ENCODE assay signal across 8 cellular contexts in the genomic region with DNA sequence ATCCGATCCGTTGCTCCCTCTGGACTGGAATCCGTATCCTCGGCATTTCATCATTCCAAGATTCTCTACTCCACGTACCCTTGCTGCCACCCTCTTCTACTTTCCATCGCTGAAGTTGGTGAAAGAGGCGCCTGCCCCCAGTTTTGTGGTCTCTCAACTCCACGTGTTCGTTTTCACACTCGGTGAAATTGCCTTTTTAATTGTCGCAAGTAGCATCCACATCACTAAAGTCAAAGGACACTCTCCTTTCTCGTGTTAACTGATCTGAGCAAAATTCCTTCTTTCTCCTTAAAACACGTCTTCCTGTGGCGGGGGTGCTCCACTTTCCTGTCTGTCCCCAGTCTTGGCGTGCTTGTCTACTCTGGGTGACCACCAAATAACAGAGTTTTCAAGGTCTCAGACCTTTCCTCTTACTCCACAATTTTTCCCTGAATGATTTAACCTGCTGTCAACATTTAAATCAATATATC. TPM values are rescaled to one million over a fixed set of nuclear protein-coding genes. Genes with fewer than 3 reads are reported as not detected.
DNase-seq lines count a peak whose midpoint lies in the region; ATAC-seq and TF ChIP-seq lines count a peak whose summit lies in the region.

No MANE protein-coding gene starts in this region.

- no peak for DNase-seq in SK-N-MC (ENCODE audit: low read depth, low spot score)
- no peak for DNase-seq in epithelial cell of proximal tubule (ENCODE audit: low read depth)
- DNase-seq in psoas muscle, result no peak
- DNase-seq in SKM-1 (lab: John Stamatoyannopoulos, UW; ENCODE audit: unreplicated experiment), result no peak
- DNase-seq in NCI-H128 (lab: John Stamatoyannopoulos, UW; ENCODE audit: unreplicated experiment), result no peak
- no peak for DNase-seq in body of pancreas
- no peak for DNase-seq in posterior vena cava (ENCODE audit: low spot score)

- intact Hi-C loops in psoas muscle (cut with DNase I), result no loop called here
- intact Hi-C loops in body of pancreas (cut with DNase I), result no loop called here
- intact Hi-C loops in posterior vena cava (cut with DNase I), result no loop called here

- TF ChIP-seq CTCF in DOHH2 (IDR thresholded peaks at IDR 0.05; ENCODE audit: low read depth, low read length, poor library complexity, severe bottlenecking) (no peak), epithelial cell of proximal tubule (conservative IDR thresholded peaks at IDR 0.05; ENCODE audit: low read depth, low read length) (no peak), psoas muscle (IDR thresholded peaks at IDR 0.05) (no peak), body of pancreas (IDR thresholded peaks at IDR 0.05) (no peak)

- H3K4me3 ChIP-seq in DOHH2 (ENCODE audit: low read length) (peak overlapping the region; percentile 84), SK-N-MC (peak overlapping the region; percentile 79), epithelial cell of proximal tubule (ENCODE audit: low read depth, low read length) (peak overlapping the region; percentile 76), psoas muscle (peak overlapping the region; percentile 69), body of pancreas (peak overlapping the region in 1 of 2 donors; percentile 24)

- ATAC-seq in psoas muscle, result no peak
- no peak for ATAC-seq in body of pancreas

- no peaks in the 10 kb centered on the region for H3K9me2 ChIP-seq in DOHH2 (replicated peaks; ENCODE audit: control insufficient read depth, low read length)

- peaks cover 25% of the 10 kb centered on the region for H3K4me1 ChIP-seq in DOHH2 (ENCODE audit: control insufficient read depth, low read length)
- H3K4me1 ChIP-seq in psoas muscle, result peaks cover 5% of the 10 kb centered on the region
- peaks cover 31% of the 10 kb centered on the region for H3K4me1 ChIP-seq in body of pancreas

- 14 to 17% (median 15%) methylated on average over 15 of the region's 15 CpGs for WGBS in psoas muscle, 3 donors
- WGBS in body of pancreas, 2 donors, result 8 to 9% methylated on average over 15 of the region's 15 CpGs

- H3F3A ChIP-seq in DOHH2 (ENCODE audit: control insufficient read depth, insufficient read depth), result peaks cover 6% of the 10 kb centered on the region; the same call in 1 of the 2 replicates

- H3K27me3 ChIP-seq in DOHH2 (ENCODE audit: control insufficient read depth, low read length), result no peaks in the 10 kb centered on the region
- H3K27me3 ChIP-seq in psoas muscle (ENCODE audit: insufficient read depth in 3 of 3, low read length in 2 of 3), result no peaks in the 10 kb centered on the region
- H3K27me3 ChIP-seq in body of pancreas, result no peaks in the 10 kb centered on the region

- H3K27ac ChIP-seq in DOHH2 (ENCODE audit: low read depth, low read length) (peak overlapping the region; percentile 41; the same call in 1 of the 2 replicates), SK-N-MC (no peak overlapping the region), psoas muscle (no peak overlapping the region), body of pancreas (peak overlapping the region in 1 of 4 donors; percentile 92)

- peak overlapping the region; percentile 86 for H3K4me2 ChIP-seq in DOHH2 (ENCODE audit: low read length)

- H3K9ac ChIP-seq in SK-N-MC (ENCODE audit: insufficient read length), result peak overlapping the region; percentile 58

- H3K9me3 ChIP-seq in DOHH2 (ENCODE audit: control insufficient read depth, insufficient read depth, low read length) (no peaks in the 10 kb centered on the region), SK-N-MC (ENCODE audit: low read depth, low read length) (no peaks in the 10 kb centered on the region), psoas muscle (no peaks in the 10 kb centered on the region), body of pancreas (no peaks in the 10 kb centered on the region)

- no peak for TF ChIP-seq POLR2A in body of pancreas (IDR thresholded peaks at IDR 0.05)

- H4K20me1 ChIP-seq in DOHH2 (ENCODE audit: control insufficient read depth, insufficient read depth, low read depth, low read length), result peaks cover 6% of the 10 kb centered on the region

- peaks cover 35% of the 10 kb centered on the region for H3K79me2 ChIP-seq in DOHH2 (ENCODE audit: control insufficient read depth, low read length)

- H3K36me3 ChIP-seq in DOHH2 (ENCODE audit: control insufficient read depth, low read length), result 0 out of 2 replicates have a peak, but pooled peaks cover 1% of the 10 kb centered on the region
- H3K36me3 ChIP-seq in SK-N-MC (ENCODE audit: insufficient read depth, low read length), result no peaks in the 10 kb centered on the region; the same call in 1 of the 2 replicates
- H3K36me3 ChIP-seq in psoas muscle (ENCODE audit: insufficient read depth in 1 of 2, low read depth in 1 of 2), result no peaks in the 10 kb centered on the region
- no peaks in the 10 kb centered on the region for H3K36me3 ChIP-seq in body of pancreas (replicated peaks in 1 of 2; ENCODE audit: insufficient read depth in 1 of 2, low read depth in 2 of 2)

RNA-seq across cellular contexts. Expression of a gene that starts 1.1 kb away (rescaled TPM):
- total RNA-seq in epithelial cell of proximal tubule, result 29.8 and 31.2 TPM in 2 replicates
- total RNA-seq in psoas muscle, result 10 to 100 TPM in 1 of 4 donors, 1 to 10 TPM in 3; 6.8 to 10.1 (median 7.4) TPM
- 1 to 10 TPM; 3.6 to 8.5 (median 4.1) TPM for polyA plus RNA-seq in psoas muscle
- 10 to 100 TPM; 18.5 to 27.5 TPM for total RNA-seq in body of pancreas
- total RNA-seq in posterior vena cava, result 1 to 10 TPM; 8.2 to 9.7 TPM
